32 cellular contexts compared by ENCODE assay signal in the genomic region with DNA sequence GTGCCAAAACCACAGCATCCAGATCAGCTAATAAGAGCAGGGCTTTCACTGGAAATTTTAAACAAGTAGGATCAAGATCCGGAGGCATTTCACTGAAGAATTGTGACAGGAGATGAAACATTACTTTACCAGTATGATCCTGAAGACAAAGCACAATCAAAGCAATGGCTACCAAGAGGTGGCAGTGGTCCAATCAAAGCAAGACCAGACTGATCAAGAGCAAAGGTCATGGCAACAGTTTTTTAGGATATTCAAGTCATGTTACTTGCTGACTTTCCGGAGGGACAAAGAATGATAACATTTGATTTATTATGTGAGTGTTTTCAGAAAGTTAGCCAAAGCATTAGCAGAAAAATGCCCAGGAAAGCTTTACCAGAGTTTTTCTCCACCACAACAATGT.
"Had no signal": no experiment of that assay in that cellular context is flagged by ENCODE, and none has a peak within 500 bp of the region (broad histone marks: within the 10 kb centered on the region; RNA-seq: fewer than 3 reads in every experiment).

No MANE protein-coding gene starts in this region.

- H3K27ac Mint-ChIP-seq: activated CD4-positive, alpha-beta memory T cell treated with anti-CD3 and anti-CD28 coated beads, Interleukin-2, amount 10 ng/mL, durations not matched to agents 7 days and 5 days; activated CD8-positive, alpha-beta memory T cell treated with anti-CD3 and anti-CD28 coated beads, Interleukin-2, amount 10 ng/mL, durations not matched to agents 7 days and 5 days; activated naive CD4-positive, alpha-beta T cell treated with anti-CD3 and anti-CD28 coated beads, Interleukin-2, amount 50 U/mL, for 72 hours had no signal

- ATAC-seq: activated CD8-positive, alpha-beta memory T cell treated with anti-CD3 and anti-CD28 coated beads, Interleukin-2, amount 10 ng/mL, durations not matched to agents 7 days and 5 days; activated naive CD4-positive, alpha-beta T cell treated with anti-CD3 and anti-CD28 coated beads, Interleukin-2, amount 50 U/mL, for 72 hours; Right ventricle myocardium inferior had no signal

- FAIRE-seq: RCC 7860 had no signal

- H3K9me3 Mint-ChIP-seq: activated CD4-positive, alpha-beta memory T cell treated with anti-CD3 and anti-CD28 coated beads, Interleukin-2, amount 10 ng/mL, durations not matched to agents 7 days and 5 days; activated naive CD4-positive, alpha-beta T cell treated with anti-CD3 and anti-CD28 coated beads, Interleukin-2, amount 50 U/mL, for 72 hours had no signal

- H2AFZ ChIP-seq: PC-9 had no signal

- H3K36me3 ChIP-seq: MG63, WERI-Rb-1 had no signal

- H3K4me1 Mint-ChIP-seq: activated CD4-positive, alpha-beta memory T cell treated with anti-CD3 and anti-CD28 coated beads, Interleukin-2, amount 10 ng/mL, durations not matched to agents 7 days and 5 days; activated CD8-positive, alpha-beta memory T cell treated with anti-CD3 and anti-CD28 coated beads, Interleukin-2, amount 10 ng/mL, durations not matched to agents 7 days and 5 days had no signal

- DNase-seq: activated CD4-positive, alpha-beta memory T cell treated with anti-CD3 and anti-CD28 coated beads, Interleukin-2, amount 10 ng/mL, durations not matched to agents 7 days and 5 days; activated CD4-positive, alpha-beta T cell treated with anti-CD3 and anti-CD28 coated beads for 1 hour; activated CD4-positive, alpha-beta T cell treated with anti-CD3 and anti-CD28 coated beads for 48 hours; activated CD4-positive, CD25-positive, alpha-beta regulatory T cell; activated CD8-positive, alpha-beta memory T cell treated with anti-CD3 and anti-CD28 coated beads for 24 hours; activated CD8-positive, alpha-beta memory T cell treated with anti-CD3 and anti-CD28 coated beads, Interleukin-2, amount 10 ng/mL, durations not matched to agents 7 days and 5 days; activated CD8-positive, alpha-beta memory T cell treated with anti-CD3 and anti-CD28 coated beads, Interleukin-2, amount 50 U/mL, for 48 hours; activated effector memory CD4-positive, alpha-beta T cell treated with anti-CD3 and anti-CD28 coated beads, Interleukin-2, amount 50 U/mL, for 16 hours; activated naive CD4-positive, alpha-beta T cell; activated T-cell treated with anti-CD3 and anti-CD28 coated beads, Interleukin-2, amount 50 U/mL, for 48 hours; aorta; Karpas-422; KBM-7; MG63; NCI-H1048; NCI-H1105 treated with DMSO at 0.1 percent for 48 hours; NCI-H1436; NCI-H1694; NCI-H1930; NCI-H2081 treated with DMSO at 0.1 percent for 48 hours; NCI-H345; NCI-H524 treated with DMSO at 0.1 percent for 48 hours; NK-92 treated with Interleukin-12 subunit alpha and Interleukin-12 subunit beta, amount 100 ng/mL, for 24 hours; PC-9; SIG-M5; SW 1271; T1000; WERI-Rb-1 had no signal

- H3K4me3 Mint-ChIP-seq: activated CD4-positive, alpha-beta memory T cell treated with anti-CD3 and anti-CD28 coated beads, Interleukin-2, amount 10 ng/mL, durations not matched to agents 7 days and 5 days; activated CD8-positive, alpha-beta memory T cell treated with anti-CD3 and anti-CD28 coated beads, Interleukin-2, amount 10 ng/mL, durations not matched to agents 7 days and 5 days had no signal

- H3K36me3 Mint-ChIP-seq: activated CD8-positive, alpha-beta memory T cell treated with anti-CD3 and anti-CD28 coated beads, Interleukin-2, amount 10 ng/mL, durations not matched to agents 7 days and 5 days; activated naive CD4-positive, alpha-beta T cell treated with anti-CD3 and anti-CD28 coated beads, Interleukin-2, amount 50 U/mL, for 72 hours had no signal

- H3K9me3 ChIP-seq: MG63 had no signal

- H3K4me3 ChIP-seq: MG63, PC-9 had no signal

- H3K27ac ChIP-seq: PC-9, RWPE1, WERI-Rb-1 had no signal

- H3K4me2 ChIP-seq: PC-9 had no signal

- H3K27me3 ChIP-seq: MG63 had no signal
